8 cellular contexts compared by ENCODE assay signal in genomic region chr10:80144302-80145131, GRCh38.
DNase-seq lines count a peak whose midpoint lies in the region; ATAC-seq and TF ChIP-seq lines count a peak whose summit lies in the region.

No MANE protein-coding gene starts in this region.

- ATAC-seq in GM19438 (IDR thresholded peaks at IDR 0.05; ENCODE audit: low read depth, unreplicated experiment) (peak; percentile 53), HG03432 (IDR thresholded peaks at IDR 0.05; ENCODE audit: unreplicated experiment) (peak; percentile 68), SK-N-SH treated with all-trans-retinoic acid at 6 μM for 48 hours (peak; percentile 60)

- H3K36me3 ChIP-seq in neutrophil, result peaks cover 26% of the 10 kb centered on the region

- peak overlapping the region; percentile 47 for H3K27ac ChIP-seq in neutrophil

- H3K4me1 ChIP-seq in neutrophil (ENCODE audit: control insufficient read depth in 1 of 2, insufficient read depth in 1 of 2, low read depth in 1 of 2, low read length in 1 of 2), result peaks cover 11 to 15% of the 10 kb centered on the region in 2 experiments

- H3K4me3 ChIP-seq in neutrophil (ENCODE audit: low read depth in 1 of 2, low read length in 1 of 2), result peak overlapping the region; percentile 37 to 45

- DNase-seq in AML-193 (lab: John Stamatoyannopoulos, UW) (peak; percentile 25 to 40), cortex of kidney (lab: John Stamatoyannopoulos, UW) (no peak), middle frontal gyrus (ENCODE audit: extremely low spot score, low spot score) (no peak)
- peak; percentile 20 for DNase-seq in central memory CD4-positive, alpha-beta T cell

- no peak for TF ChIP-seq CTCF in neutrophil (IDR thresholded peaks at IDR 0.05)

- no peaks in the 10 kb centered on the region for H3K27me3 ChIP-seq in neutrophil

- no peaks in the 10 kb centered on the region for H3K9me3 ChIP-seq in neutrophil

TF ChIP-seq in SK-N-SH treated with all-trans-retinoic acid at 6 μM for 48 hours, 23 proteins besides CTCF, POLR2A, EP300 and RAD21:
- no peak for TF ChIP-seq PPARA (CRISPR knock-in tag; IDR thresholded peaks at IDR 0.05; ENCODE audit: borderline replicate concordance)
- TF ChIP-seq ISL1 (CRISPR knock-in tag; IDR thresholded peaks at IDR 0.05), result no peak
- TF ChIP-seq RARB (CRISPR knock-in tag; IDR thresholded peaks at IDR 0.05), result no peak
- no peak for TF ChIP-seq TSHZ2 (CRISPR knock-in tag; IDR thresholded peaks at IDR 0.05)
- no peak for TF ChIP-seq TOX (CRISPR knock-in tag; IDR thresholded peaks at IDR 0.05; ENCODE audit: borderline replicate concordance)
- no peak for TF ChIP-seq PATZ1 (CRISPR knock-in tag; IDR thresholded peaks at IDR 0.05; ENCODE audit: borderline replicate concordance)
- TF ChIP-seq OSR1 (CRISPR knock-in tag; IDR thresholded peaks at IDR 0.05), result no peak
- TF ChIP-seq ZFP30 (CRISPR knock-in tag; IDR thresholded peaks at IDR 0.05), result no peak
- TF ChIP-seq CSRNP3 (CRISPR knock-in tag; IDR thresholded peaks at IDR 0.05), result no peak
- no peak for TF ChIP-seq CREB5 (CRISPR knock-in tag; IDR thresholded peaks at IDR 0.05; ENCODE audit: low read depth)
- no peak for TF ChIP-seq CSDC2 (CRISPR knock-in tag; IDR thresholded peaks at IDR 0.05)
- no peak for TF ChIP-seq ZFP3 (CRISPR knock-in tag; IDR thresholded peaks at IDR 0.05)
- TF ChIP-seq BACH2 (CRISPR knock-in tag; IDR thresholded peaks at IDR 0.05; ENCODE audit: borderline replicate concordance), result no peak
- TF ChIP-seq GLIS3 (CRISPR knock-in tag; IDR thresholded peaks at IDR 0.05), result no peak
- TF ChIP-seq SNAI2 (CRISPR knock-in tag; IDR thresholded peaks at IDR 0.05), result no peak

Comparison
In these comparisons a context has a peak if more than half of its experiments do, and no peak if none do; other contexts are left out.
1. DNase-seq: peak in AML-193 (2 of 2) and central memory CD4-positive, alpha-beta T cell (single experiment); none in cortex of kidney (single experiment) and middle frontal gyrus (single experiment).
2. Peak in every context shown above with its lines, with median percentiles within 50 percentile points of each other: ATAC-seq.